1 cellular context compared by ENCODE assay signal in genomic region chr17:82317394-82318168, GRCh38.
TF ChIP-seq lines count a peak whose summit lies in the region.

TSS of gene CD7 (minus strand) at chr17:82317608. CDS start at chr17:82317495, 113 bp downstream.

TF ChIP-seq in HepG2, 621 proteins besides CTCF, POLR2A, EP300 and RAD21 (continued from another document and continues in another):
- TF ChIP-seq, protein P1, sequence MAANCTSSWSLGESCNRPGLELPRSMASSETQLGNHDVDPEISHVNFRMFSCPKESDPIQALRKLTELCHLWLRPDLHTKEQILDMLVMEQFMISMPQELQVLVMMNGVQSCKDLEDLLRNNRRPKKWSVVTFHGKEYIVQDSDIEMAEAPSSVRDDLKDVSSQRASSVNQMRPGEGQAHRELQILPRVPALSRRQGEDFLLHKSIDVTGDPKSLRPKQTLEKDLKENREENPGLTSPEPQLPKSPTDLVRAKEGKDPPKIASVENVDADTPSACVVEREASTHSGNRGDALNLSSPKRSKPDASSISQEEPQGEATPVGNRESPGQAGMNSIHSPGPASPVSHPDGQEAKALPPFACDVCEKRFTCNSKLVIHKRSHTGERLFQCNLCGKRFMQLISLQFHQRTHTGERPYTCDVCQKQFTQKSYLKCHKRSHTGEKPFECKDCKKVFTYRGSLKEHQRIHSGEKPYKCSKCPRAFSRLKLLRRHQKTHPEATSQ (CRISPR knock-in tag; IDR thresholded peaks at IDR 0.05; ENCODE audit: borderline replicate concordance), result 0 out of 2 replicates have a peak, but pooled peaks have one; percentile 4
- TF ChIP-seq DMAP1 (CRISPR knock-in tag; IDR thresholded peaks at IDR 0.05) (peak; percentile 46; the same call in 1 of the 2 replicates), HES4 (CRISPR knock-in tag; IDR thresholded peaks at IDR 0.05; ENCODE audit: borderline replicate concordance) (peak; percentile 63; the same call in 1 of the 2 replicates), ZNF207 (IDR thresholded peaks at IDR 0.05; ENCODE audit: borderline replicate concordance) (no peak), KAT2B (IDR thresholded peaks at IDR 0.05; ENCODE audit: borderline replicate concordance, low read depth, low read length) (no peak), ZNF556 (CRISPR knock-in tag; IDR thresholded peaks at IDR 0.05; ENCODE audit: borderline replicate concordance) (0 out of 2 replicates have a peak, but pooled peaks have one; percentile 52), ZNF567 (CRISPR knock-in tag; IDR thresholded peaks at IDR 0.05; ENCODE audit: borderline replicate concordance) (no peak), MZF1 (CRISPR knock-in tag; IDR thresholded peaks at IDR 0.05; ENCODE audit: borderline replicate concordance) (peak; percentile 89; the same call in 1 of the 2 replicates), DRAP1 (CRISPR knock-in tag; IDR thresholded peaks at IDR 0.05) (peak; percentile 68), SOX5 (CRISPR knock-in tag; IDR thresholded peaks at IDR 0.05; ENCODE audit: borderline replicate concordance) (peak; percentile 40; the same call in 1 of the 2 replicates), PHF5A (CRISPR knock-in tag; IDR thresholded peaks at IDR 0.05; ENCODE audit: low read depth, unreplicated experiment) (no peak), PTBP1 (IDR thresholded peaks at IDR 0.05; ENCODE audit: low read depth, low read length, poor library complexity, severe bottlenecking) (peak; percentile 6), ZNF143 (CRISPR knock-in tag; IDR thresholded peaks at IDR 0.05) (no peak), ZNF326 (CRISPR knock-in tag; IDR thresholded peaks at IDR 0.05; ENCODE audit: borderline replicate concordance) (no peak), PREB (CRISPR knock-in tag; IDR thresholded peaks at IDR 0.05) (no peak), ZNF883 (CRISPR knock-in tag; IDR thresholded peaks at IDR 0.05; ENCODE audit: not compliant biosample characterization) (peak; percentile 77), PRDM10 (CRISPR knock-in tag; IDR thresholded peaks at IDR 0.05; ENCODE audit: low read depth) (no peak), ZNF33A (CRISPR knock-in tag; IDR thresholded peaks at IDR 0.05; ENCODE audit: borderline replicate concordance) (no peak), ZNF138 (CRISPR knock-in tag; IDR thresholded peaks at IDR 0.05; ENCODE audit: low read depth) (peak; percentile 20; the same call in 1 of the 2 replicates), TMF1 (CRISPR knock-in tag; IDR thresholded peaks at IDR 0.05; ENCODE audit: low read depth) (no peak; the same call in 1 of the 2 replicates), KLF12 (CRISPR knock-in tag; IDR thresholded peaks at IDR 0.05; ENCODE audit: borderline replicate concordance) (peak; percentile 55; the same call in 1 of the 2 replicates), ZNF34 (CRISPR knock-in tag; IDR thresholded peaks at IDR 0.05; ENCODE audit: borderline replicate concordance) (no peak), ZMAT3 (CRISPR knock-in tag; conservative IDR thresholded peaks at IDR 0.05) (no peak; the same call in 1 of the 2 replicates), PITX1 (CRISPR knock-in tag; IDR thresholded peaks at IDR 0.05) (peak; percentile 59; the same call in 1 of the 2 replicates), DZIP1 (CRISPR knock-in tag; IDR thresholded peaks at IDR 0.05) (no peak), ZNF230 (CRISPR knock-in tag; IDR thresholded peaks at IDR 0.05) (peak; percentile 59; the same call in 1 of the 2 replicates), KDM5A (IDR thresholded peaks at IDR 0.05; ENCODE audit: borderline replicate concordance, low read length) (no peak), ZNF816 (CRISPR knock-in tag; IDR thresholded peaks at IDR 0.05; ENCODE audit: borderline replicate concordance) (no peak; the same call in 1 of the 2 replicates)
- TF ChIP-seq, protein P2, sequence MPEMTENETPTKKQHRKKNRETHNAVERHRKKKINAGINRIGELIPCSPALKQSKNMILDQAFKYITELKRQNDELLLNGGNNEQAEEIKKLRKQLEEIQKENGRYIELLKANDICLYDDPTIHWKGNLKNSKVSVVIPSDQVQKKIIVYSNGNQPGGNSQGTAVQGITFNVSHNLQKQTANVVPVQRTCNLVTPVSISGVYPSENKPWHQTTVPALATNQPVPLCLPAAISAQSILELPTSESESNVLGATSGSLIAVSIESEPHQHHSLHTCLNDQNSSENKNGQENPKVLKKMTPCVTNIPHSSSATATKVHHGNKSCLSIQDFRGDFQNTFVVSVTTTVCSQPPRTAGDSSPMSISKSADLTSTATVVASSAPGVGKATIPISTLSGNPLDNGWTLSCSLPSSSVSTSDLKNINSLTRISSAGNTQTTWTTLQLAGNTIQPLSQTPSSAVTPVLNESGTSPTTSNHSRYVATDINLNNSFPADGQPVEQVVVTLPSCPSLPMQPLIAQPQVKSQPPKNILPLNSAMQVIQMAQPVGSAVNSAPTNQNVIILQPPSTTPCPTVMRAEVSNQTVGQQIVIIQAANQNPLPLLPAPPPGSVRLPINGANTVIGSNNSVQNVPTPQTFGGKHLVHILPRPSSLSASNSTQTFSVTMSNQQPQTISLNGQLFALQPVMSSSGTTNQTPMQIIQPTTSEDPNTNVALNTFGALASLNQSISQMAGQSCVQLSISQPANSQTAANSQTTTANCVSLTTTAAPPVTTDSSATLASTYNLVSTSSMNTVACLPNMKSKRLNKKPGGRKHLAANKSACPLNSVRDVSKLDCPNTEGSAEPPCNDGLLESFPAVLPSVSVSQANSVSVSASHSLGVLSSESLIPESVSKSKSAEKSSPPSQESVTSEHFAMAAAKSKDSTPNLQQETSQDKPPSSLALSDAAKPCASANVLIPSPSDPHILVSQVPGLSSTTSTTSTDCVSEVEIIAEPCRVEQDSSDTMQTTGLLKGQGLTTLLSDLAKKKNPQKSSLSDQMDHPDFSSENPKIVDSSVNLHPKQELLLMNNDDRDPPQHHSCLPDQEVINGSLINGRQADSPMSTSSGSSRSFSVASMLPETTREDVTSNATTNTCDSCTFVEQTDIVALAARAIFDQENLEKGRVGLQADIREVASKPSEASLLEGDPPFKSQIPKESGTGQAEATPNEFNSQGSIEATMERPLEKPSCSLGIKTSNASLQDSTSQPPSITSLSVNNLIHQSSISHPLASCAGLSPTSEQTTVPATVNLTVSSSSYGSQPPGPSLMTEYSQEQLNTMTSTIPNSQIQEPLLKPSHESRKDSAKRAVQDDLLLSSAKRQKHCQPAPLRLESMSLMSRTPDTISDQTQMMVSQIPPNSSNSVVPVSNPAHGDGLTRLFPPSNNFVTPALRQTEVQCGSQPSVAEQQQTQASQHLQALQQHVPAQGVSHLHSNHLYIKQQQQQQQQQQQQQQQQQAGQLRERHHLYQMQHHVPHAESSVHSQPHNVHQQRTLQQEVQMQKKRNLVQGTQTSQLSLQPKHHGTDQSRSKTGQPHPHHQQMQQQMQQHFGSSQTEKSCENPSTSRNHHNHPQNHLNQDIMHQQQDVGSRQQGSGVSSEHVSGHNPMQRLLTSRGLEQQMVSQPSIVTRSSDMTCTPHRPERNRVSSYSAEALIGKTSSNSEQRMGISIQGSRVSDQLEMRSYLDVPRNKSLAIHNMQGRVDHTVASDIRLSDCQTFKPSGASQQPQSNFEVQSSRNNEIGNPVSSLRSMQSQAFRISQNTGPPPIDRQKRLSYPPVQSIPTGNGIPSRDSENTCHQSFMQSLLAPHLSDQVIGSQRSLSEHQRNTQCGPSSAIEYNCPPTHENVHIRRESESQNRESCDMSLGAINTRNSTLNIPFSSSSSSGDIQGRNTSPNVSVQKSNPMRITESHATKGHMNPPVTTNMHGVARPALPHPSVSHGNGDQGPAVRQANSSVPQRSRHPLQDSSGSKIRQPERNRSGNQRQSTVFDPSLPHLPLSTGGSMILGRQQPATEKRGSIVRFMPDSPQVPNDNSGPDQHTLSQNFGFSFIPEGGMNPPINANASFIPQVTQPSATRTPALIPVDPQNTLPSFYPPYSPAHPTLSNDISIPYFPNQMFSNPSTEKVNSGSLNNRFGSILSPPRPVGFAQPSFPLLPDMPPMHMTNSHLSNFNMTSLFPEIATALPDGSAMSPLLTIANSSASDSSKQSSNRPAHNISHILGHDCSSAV (CRISPR knock-in tag; IDR thresholded peaks at IDR 0.05; ENCODE audit: borderline replicate concordance), result no peak
- TF ChIP-seq, protein P3, sequence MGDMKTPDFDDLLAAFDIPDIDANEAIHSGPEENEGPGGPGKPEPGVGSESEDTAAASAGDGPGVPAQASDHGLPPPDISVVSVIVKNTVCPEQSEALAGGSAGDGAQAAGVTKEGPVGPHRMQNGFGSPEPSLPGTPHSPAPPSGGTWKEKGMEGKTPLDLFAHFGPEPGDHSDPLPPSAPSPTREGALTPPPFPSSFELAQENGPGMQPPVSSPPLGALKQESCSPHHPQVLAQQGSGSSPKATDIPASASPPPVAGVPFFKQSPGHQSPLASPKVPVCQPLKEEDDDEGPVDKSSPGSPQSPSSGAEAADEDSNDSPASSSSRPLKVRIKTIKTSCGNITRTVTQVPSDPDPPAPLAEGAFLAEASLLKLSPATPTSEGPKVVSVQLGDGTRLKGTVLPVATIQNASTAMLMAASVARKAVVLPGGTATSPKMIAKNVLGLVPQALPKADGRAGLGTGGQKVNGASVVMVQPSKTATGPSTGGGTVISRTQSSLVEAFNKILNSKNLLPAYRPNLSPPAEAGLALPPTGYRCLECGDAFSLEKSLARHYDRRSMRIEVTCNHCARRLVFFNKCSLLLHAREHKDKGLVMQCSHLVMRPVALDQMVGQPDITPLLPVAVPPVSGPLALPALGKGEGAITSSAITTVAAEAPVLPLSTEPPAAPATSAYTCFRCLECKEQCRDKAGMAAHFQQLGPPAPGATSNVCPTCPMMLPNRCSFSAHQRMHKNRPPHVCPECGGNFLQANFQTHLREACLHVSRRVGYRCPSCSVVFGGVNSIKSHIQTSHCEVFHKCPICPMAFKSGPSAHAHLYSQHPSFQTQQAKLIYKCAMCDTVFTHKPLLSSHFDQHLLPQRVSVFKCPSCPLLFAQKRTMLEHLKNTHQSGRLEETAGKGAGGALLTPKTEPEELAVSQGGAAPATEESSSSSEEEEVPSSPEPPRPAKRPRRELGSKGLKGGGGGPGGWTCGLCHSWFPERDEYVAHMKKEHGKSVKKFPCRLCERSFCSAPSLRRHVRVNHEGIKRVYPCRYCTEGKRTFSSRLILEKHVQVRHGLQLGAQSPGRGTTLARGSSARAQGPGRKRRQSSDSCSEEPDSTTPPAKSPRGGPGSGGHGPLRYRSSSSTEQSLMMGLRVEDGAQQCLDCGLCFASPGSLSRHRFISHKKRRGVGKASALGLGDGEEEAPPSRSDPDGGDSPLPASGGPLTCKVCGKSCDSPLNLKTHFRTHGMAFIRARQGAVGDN (CRISPR knock-in tag; IDR thresholded peaks at IDR 0.05), result peak; percentile 84
